ENCODE assay signal across 7 cellular contexts in the genomic region with DNA sequence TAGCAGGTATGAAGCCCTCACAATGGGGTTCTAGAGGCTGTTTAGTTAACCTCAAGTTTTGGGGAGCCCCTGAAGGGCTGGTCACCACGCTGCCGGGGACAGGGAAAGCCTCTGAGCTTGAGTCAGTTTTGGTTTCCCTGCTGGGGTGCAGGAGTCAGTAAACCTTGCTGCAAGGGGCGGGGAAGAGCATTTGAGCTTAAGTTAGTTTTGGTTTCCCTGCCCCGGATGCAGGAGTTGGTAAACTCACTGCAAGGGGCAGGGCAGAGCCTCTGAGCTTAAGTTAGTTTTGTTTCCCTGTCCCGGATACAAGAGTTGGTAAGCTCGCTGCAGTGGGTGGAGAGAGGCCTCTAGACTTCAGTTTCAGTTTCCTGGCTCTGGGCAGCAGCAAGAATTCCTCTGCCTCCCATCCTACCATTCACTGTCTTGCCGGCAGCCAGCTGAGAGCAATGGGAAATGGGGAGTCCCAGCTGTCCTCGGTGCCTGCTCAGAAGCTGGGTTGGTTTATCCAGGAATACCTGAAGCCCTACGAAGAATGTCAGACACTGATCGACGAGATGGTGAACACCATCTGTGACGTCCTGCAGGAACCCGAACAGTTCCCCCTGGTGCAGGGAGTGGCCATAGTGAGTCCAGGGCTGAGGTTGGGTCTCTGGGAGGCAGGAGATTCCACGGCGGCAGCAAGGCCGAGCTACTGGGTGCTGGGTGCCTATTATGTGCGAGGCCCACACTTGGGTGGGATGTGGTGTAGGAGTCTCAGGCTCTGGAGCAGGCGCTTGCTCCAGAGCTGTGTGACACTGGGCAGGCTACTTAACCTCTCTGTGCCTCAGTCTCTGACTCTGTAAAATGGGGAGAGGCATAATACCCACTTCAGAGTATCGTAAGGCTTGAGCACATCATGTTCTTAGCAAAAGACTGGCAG. TPM values are rescaled to one million over a fixed set of nuclear protein-coding genes. Genes with fewer than 3 reads are reported as not detected.
A peak's percentile ranks its signal among the peaks of the same experiment; 100 is the strongest.
DNase-seq lines count a peak whose midpoint lies in the region; ATAC-seq, FAIRE-seq and TF ChIP-seq lines count a peak whose summit lies in the region.

A gene with protein sequence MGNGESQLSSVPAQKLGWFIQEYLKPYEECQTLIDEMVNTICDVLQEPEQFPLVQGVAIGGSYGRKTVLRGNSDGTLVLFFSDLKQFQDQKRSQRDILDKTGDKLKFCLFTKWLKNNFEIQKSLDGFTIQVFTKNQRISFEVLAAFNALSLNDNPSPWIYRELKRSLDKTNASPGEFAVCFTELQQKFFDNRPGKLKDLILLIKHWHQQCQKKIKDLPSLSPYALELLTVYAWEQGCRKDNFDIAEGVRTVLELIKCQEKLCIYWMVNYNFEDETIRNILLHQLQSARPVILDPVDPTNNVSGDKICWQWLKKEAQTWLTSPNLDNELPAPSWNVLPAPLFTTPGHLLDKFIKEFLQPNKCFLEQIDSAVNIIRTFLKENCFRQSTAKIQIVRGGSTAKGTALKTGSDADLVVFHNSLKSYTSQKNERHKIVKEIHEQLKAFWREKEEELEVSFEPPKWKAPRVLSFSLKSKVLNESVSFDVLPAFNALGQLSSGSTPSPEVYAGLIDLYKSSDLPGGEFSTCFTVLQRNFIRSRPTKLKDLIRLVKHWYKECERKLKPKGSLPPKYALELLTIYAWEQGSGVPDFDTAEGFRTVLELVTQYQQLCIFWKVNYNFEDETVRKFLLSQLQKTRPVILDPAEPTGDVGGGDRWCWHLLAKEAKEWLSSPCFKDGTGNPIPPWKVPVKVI (plus strand): TSS at position 357 of the 919 bp plus-strand sequence. CDS start 90 bp downstream, at position 447.

- H3K36me3 ChIP-seq in ascending aorta: no peaks in the 10 kb centered on the region
- H3K36me3 ChIP-seq in keratinocyte (ENCODE audit: control insufficient read depth in 2 of 2, extremely low read depth in 1 of 2, insufficient read depth in 2 of 2, low read length in 2 of 2): no peaks in the 10 kb centered on the region

- no peaks in the 10 kb centered on the region for H3K9me1 ChIP-seq in keratinocyte (ENCODE audit: control insufficient read depth, extremely low read depth, insufficient read depth, low read length)

- ATAC-seq in GM18907 (IDR thresholded peaks at IDR 0.05; ENCODE audit: unreplicated experiment) (peak; percentile 93), HG03064 (IDR thresholded peaks at IDR 0.05; ENCODE audit: low read depth, unreplicated experiment) (peak; percentile 95), T-cell (replicated peaks in 1 of 4) (peak; percentile 93 to 96 (median 94))

- dilution Hi-C loops in keratinocyte (cut with MboI; ENCODE audit: extremely low pct_ligation_motif_present, low sequenced_read_pairs): no loop called here

- H3K27ac ChIP-seq in ascending aorta: peak within 1 kb of the TSS; percentile 62 to 75
- H3K27ac ChIP-seq in keratinocyte (ENCODE audit: control insufficient read depth, insufficient read depth, low read length): peak within 1 kb of the TSS; percentile 76

- H3K4me1 ChIP-seq in ascending aorta (peaks cover 0 to 2% of the 10 kb centered on the region in 2 donors), keratinocyte (ENCODE audit: control insufficient read depth, extremely low read depth, insufficient read depth, low read length) (peaks cover 19% of the 10 kb centered on the region)

- H3K27ac Mint-ChIP-seq in T-cell: peak within 1 kb of the TSS; percentile 99

- DNase-seq in T-cell: peak; percentile 59 to 90 (median 79)
- DNase-seq in ascending aorta (ENCODE audit: low spot score in 2 of 2): peak; percentile 41 to 81
- peak; percentile 44 for DNase-seq in keratinocyte (ENCODE audit: low read depth, low spot score)
- DNase-seq in stimulated activated CD4-positive, alpha-beta T cell treated with anti-CD3 and anti-CD28 coated beads, Interleukin-4, amount 100 ng/mL, for 4 hours: peak; percentile 55 to 88
- DNase-seq in DMS153 (lab: John Stamatoyannopoulos, UW): no peak

- H3K79me2 ChIP-seq in keratinocyte (ENCODE audit: control insufficient read depth, insufficient read depth, low read length): peaks cover 44% of the 10 kb centered on the region

- intact Hi-C loops in ascending aorta (cut with DNase I): no loop called here

- peaks cover 18% of the 10 kb centered on the region for H3K36me3 Mint-ChIP-seq in T-cell

- CTCF ChIA-PET in T-cell (lab: Charles Lee): interaction anchor here (0.5 to 2.5 kb wide), 18 partner anchors 9 to 356 kb away, joined by 3 to 68 read pairs (median 4); partner anchors contain the start of genes OAS1 (in 1 of the 2), OAS3 (in 1 of the 2) and SLC8B1 (in 1 of the 2)

- peak within 1 kb of the TSS; percentile 78 for H3K9ac ChIP-seq in keratinocyte (ENCODE audit: control insufficient read depth, extremely low read depth, insufficient read depth, low read length)

- H3K4me3 Mint-ChIP-seq in T-cell: peak within 1 kb of the TSS; percentile 96 to 99 (median 99)

- H3K27me3 ChIP-seq in ascending aorta (no peaks in the 10 kb centered on the region), keratinocyte (ENCODE audit: control insufficient read depth, extremely low read depth, insufficient read depth, low read length) (no peaks in the 10 kb centered on the region)

- peak within 1 kb of the TSS; percentile 89 for H2AFZ ChIP-seq in keratinocyte (ENCODE audit: control insufficient read depth, low read length)

- peaks cover 0 to 8% (median 0%) of the 10 kb centered on the region in 3 donors for H3K9me3 Mint-ChIP-seq in T-cell

- H3K9me3 ChIP-seq in ascending aorta: no peaks in the 10 kb centered on the region
- H3K9me3 ChIP-seq in keratinocyte (ENCODE audit: control insufficient read depth, low read depth, low read length): no peaks in the 10 kb centered on the region

- H3K4me3 ChIP-seq in ascending aorta (peak within 1 kb of the TSS; percentile 45 to 69), keratinocyte (ENCODE audit: control insufficient read depth in 2 of 3, extremely low read depth in 1 of 3, insufficient read depth in 2 of 3, low read depth in 1 of 3, low read length in 3 of 3) (peak within 1 kb of the TSS; percentile 48 to 77 (median 71))

- H3K27me3 Mint-ChIP-seq in T-cell: no peaks in the 10 kb centered on the region

- H3K4me2 ChIP-seq in keratinocyte (ENCODE audit: control insufficient read depth, extremely low read depth, insufficient read depth, low read depth, low read length): peak within 1 kb of the TSS; percentile 92

- TF ChIP-seq CTCF in ascending aorta (IDR thresholded peaks at IDR 0.05) (no peak), keratinocyte (optimal IDR thresholded peaks at IDR 0.05 in 1 of 3, IDR thresholded peaks at IDR 0.05 in 1 of 3, conservative IDR thresholded peaks at IDR 0.05 in 1 of 3; ENCODE audit: extremely low read depth in 1 of 3, insufficient read depth in 2 of 3, low read length in 3 of 3) (no peak)

- FAIRE-seq in keratinocyte (lab: Jason Lieb, UNC): peak; percentile 80

- H4K20me1 ChIP-seq in keratinocyte (ENCODE audit: control insufficient read depth, extremely low read depth, insufficient read depth, low read length): no peaks in the 10 kb centered on the region

- POLR2A ChIA-PET in T-cell (lab: Charles Lee): interaction anchor here (0.5 to 1.5 kb wide), 9 partner anchors 10 to 207 kb away, joined by 3 to 7 read pairs (median 4); partner anchors contain the start of genes DDX54 (in 1 of the 2) and OAS1 (in 1 of the 2)

- peaks cover 49 to 59% (median 55%) of the 10 kb centered on the region in 3 donors for H3K4me1 Mint-ChIP-seq in T-cell

RNA-seq across cellular contexts. Expression of the gene that starts here (rescaled TPM):
- total RNA-seq in T-cell (10 to 100 TPM; 44.8 to 75.5 (median 56.9) TPM), ascending aorta (8.0 TPM)
- polyA plus RNA-seq in keratinocyte: 88.1 to 106 TPM (median 92.7 TPM) in 3 replicates
- 4.3 TPM for polyA plus RNA-seq in keratinocyte (2011; ENCODE audit: low read depth)
- 43.4 and 69.9 TPM in 2 replicates for polyA plus RNA-seq in keratinocyte (2011; cell fraction: cytosol; rRNA removed)
- 69.3 and 78.3 TPM in 2 replicates for polyA plus RNA-seq in keratinocyte (2011; cell fraction: nucleus; rRNA removed)
- polyA plus RNA-seq in keratinocyte (2012; ENCODE audit: low replicate concordance): 2.6 and 66.4 TPM in 2 replicates
- 64.4 to 108 TPM (median 102 TPM) in 3 replicates for polyA minus RNA-seq in keratinocyte
- polyA minus RNA-seq in keratinocyte (2011; cell fraction: cytosol; rRNA and poly(A)+ RNA removed): 64.5 TPM
- 56.6 and 108 TPM in 2 replicates for polyA minus RNA-seq in keratinocyte (2011; cell fraction: nucleus; rRNA and poly(A)+ RNA removed)
